8 cellular contexts compared by ENCODE assay signal in the genomic region with DNA sequence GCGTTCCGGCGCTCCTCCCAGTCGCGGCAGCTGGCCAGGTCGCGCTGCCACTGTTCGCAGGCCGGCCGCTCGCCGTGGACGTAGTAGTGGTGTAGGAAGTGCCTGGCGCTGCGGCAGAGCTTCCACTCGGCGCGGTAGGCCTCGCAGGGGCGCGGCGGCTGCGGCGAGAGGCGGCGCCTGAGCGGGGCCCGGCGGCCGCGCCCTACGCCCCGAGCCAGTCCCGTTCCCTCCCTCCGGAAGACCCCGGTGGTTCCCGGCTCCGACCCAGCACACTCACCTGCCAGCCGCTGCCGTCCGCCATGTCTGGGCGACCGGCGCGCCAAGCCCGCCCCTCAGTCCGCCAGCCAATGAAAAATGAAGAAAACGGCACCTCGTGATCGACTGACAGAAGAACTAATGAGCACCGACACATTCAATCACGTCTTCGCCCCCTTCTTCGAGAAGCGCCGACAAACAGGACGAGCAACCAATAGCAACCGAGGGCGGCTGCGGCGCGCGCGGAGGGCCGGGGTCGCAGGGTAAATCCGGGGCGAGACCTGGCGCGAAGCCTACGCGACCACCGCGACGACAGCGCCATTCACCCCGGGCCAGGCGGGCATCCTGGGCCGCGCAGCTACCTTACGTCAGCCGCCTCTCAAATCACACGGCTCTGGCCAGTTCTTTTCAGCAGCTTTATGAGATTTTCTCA. TPM values are rescaled to one million over a fixed set of nuclear protein-coding genes. Genes with fewer than 3 reads are reported as not detected.
DNase-seq lines count a peak whose midpoint lies in the region; ATAC-seq and TF ChIP-seq lines count a peak whose summit lies in the region.

A gene with protein sequence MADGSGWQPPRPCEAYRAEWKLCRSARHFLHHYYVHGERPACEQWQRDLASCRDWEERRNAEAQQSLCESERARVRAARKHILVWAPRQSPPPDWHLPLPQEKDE (minus strand): TSS at position 324 of the 688 bp plus-strand sequence. CDS start 23 bp downstream, at position 301.

- H3K27ac ChIP-seq in OCI-LY7 (ENCODE audit: low read depth, low read length, poor library complexity, severe bottlenecking), result peak within 1 kb of the TSS; percentile 71

- H3K4me1 ChIP-seq in OCI-LY7 (ENCODE audit: insufficient read depth, low read length, poor library complexity, severe bottlenecking) (peaks cover 27% of the 10 kb centered on the region), mononuclear cell (ENCODE audit: insufficient read depth, low read length) (peaks cover 28% of the 10 kb centered on the region)

- ATAC-seq in GM21515 (IDR thresholded peaks at IDR 0.05; ENCODE audit: unreplicated experiment), result peak; percentile 69

- peak within 1 kb of the TSS; percentile 71 for H3K4me2 ChIP-seq in OCI-LY7 (ENCODE audit: low read length)

- peak within 1 kb of the TSS; percentile 91 for H3K4me3 ChIP-seq in OCI-LY7 (ENCODE audit: low read depth, low read length, poor library complexity, severe bottlenecking)
- peak within 1 kb of the TSS; percentile 93 for H3K4me3 ChIP-seq in epithelial cell of esophagus (ENCODE audit: low read length)
- H3K4me3 ChIP-seq in mononuclear cell (ENCODE audit: low read length), result peak within 1 kb of the TSS; percentile 78

- TF ChIP-seq CTCF in OCI-LY7 (conservative IDR thresholded peaks at IDR 0.05; ENCODE audit: low read length) (no peak), epithelial cell of esophagus (IDR thresholded peaks at IDR 0.05; ENCODE audit: insufficient read depth, low read depth, low read length, missing control alignments) (no peak)

- H3K9me3 ChIP-seq in OCI-LY7 (ENCODE audit: low read length) (no peaks in the 10 kb centered on the region), mononuclear cell (ENCODE audit: low read depth, low read length) (no peaks in the 10 kb centered on the region)

- H2AFZ ChIP-seq in OCI-LY7 (ENCODE audit: low read length), result peak within 1 kb of the TSS; percentile 75

- DNase-seq in D341Med (ENCODE audit: low spot score) (peak; percentile 96), HuH-7.5 (ENCODE audit: low spot score) (peak; percentile 93), OCI-LY7 (ENCODE audit: low spot score) (peak; percentile 95), activated T-cell treated with anti-CD3 and anti-CD28 coated beads for 24 hours (ENCODE audit: low read depth) (peak; percentile 87), epithelial cell of esophagus (ENCODE audit: low read depth) (peak; percentile 95)
- peak; percentile 60 to 74 for DNase-seq in stimulated activated CD8-positive, alpha-beta memory T cell treated with anti-CD3 and anti-CD28 coated beads, Interleukin-4, amount 100 ng/mL, for 1 hour (ENCODE audit: low read depth in 2 of 2, low spot score in 1 of 2)

- CTCF ChIA-PET in OCI-LY7 (lab: Charles Lee; ENCODE audit: unreplicated experiment), result no interaction called here

- peaks cover 78% of the 10 kb centered on the region for H3K36me3 ChIP-seq in OCI-LY7 (ENCODE audit: insufficient read depth, low read length)

- POLR2A ChIA-PET in OCI-LY7 (lab: Charles Lee), result interaction anchor here (0.5 to 1.0 kb wide), 2 partner anchors 14 to 1769 kb away, joined by 3 to 4 read pairs; no protein-coding TSS in a partner anchor

- no peaks in the 10 kb centered on the region for H3K27me3 ChIP-seq in mononuclear cell (ENCODE audit: insufficient read depth, low read length)

- H4K20me1 ChIP-seq in OCI-LY7 (ENCODE audit: insufficient read depth, low read length), result peaks cover 17% of the 10 kb centered on the region; the same call in 1 of the 2 replicates

- peaks cover 54% of the 10 kb centered on the region for H3K79me2 ChIP-seq in OCI-LY7 (ENCODE audit: insufficient read depth, low read depth, low read length)

- no peaks in the 10 kb centered on the region for H3K9me2 ChIP-seq in OCI-LY7 (ENCODE audit: insufficient read depth, low read length)

- intact Hi-C loops in OCI-LY7 (cut with micrococcal nuclease; ENCODE audit: unreplicated experiment), result loop anchor here (2.0 to 5.0 kb wide), 5 partner anchors 21 to 1370 kb away; a partner anchor contains a TSS

- BruUV-seq in OCI-LY7 (replicated peaks; lab: Mats Ljungman, UMichigan), result no TSS peak

RNA-seq across cellular contexts. Expression of the gene that starts here (rescaled TPM):
- total RNA-seq in OCI-LY7 (2014; rRNA removed; shearing (Covaris generic)), result 64.8 and 70.4 TPM in 2 replicates
- total RNA-seq in OCI-LY7 (2022) (52.1 and 56.3 TPM in 2 replicates), mononuclear cell (14.4 TPM)

Comparison
In these comparisons a context has a peak if more than half of its experiments do, and no peak if none do; other contexts are left out.
1. Peak in every context shown above with its lines: DNase-seq, ATAC-seq, H3K4me3 ChIP-seq and H3K27ac ChIP-seq.